ENCODE assay signal across 19 cellular contexts in genomic region chr6:34536251-34536958, GRCh38. TPM values are rescaled to one million over a fixed set of nuclear protein-coding genes. Genes with fewer than 3 reads are reported as not detected.
DNase-seq lines count a peak whose midpoint lies in the region; TF ChIP-seq lines count a peak whose summit lies in the region.
"Had no signal": no experiment of that assay in that cellular context is flagged by ENCODE, and none has a peak within 500 bp of the region (broad histone marks: within the 10 kb centered on the region; RNA-seq: fewer than 3 reads in every experiment).

No MANE protein-coding gene starts in this region.

- POLR2A ChIA-PET in PC-9 (lab: Charles Lee; ENCODE audit: unreplicated experiment), result no interaction called here

- CTCF ChIA-PET in PC-9 (lab: Charles Lee), result interaction anchor here (1.5 kb wide), 1 partner anchor 24 kb away, joined by 3 read pairs; no protein-coding TSS in a partner anchor

- peak overlapping the region in 1 of 3 experiments; percentile 16 for H3K4me3 Mint-ChIP-seq in nephron
- H3K4me3 Mint-ChIP-seq: H9; stimulated activated naive CD8-positive, alpha-beta T cell treated with anti-CD3 and anti-CD28 coated beads, Interleukin-15, Interleukin-2, amounts not matched to agents 100 ng/mL and 50 ng/mL, for 24 hours had no signal

- H3K27me3 Mint-ChIP-seq in nephron (ENCODE audit: low read depth), result peaks cover 4% of the 10 kb centered on the region
- H3K27me3 Mint-ChIP-seq: stimulated activated naive CD8-positive, alpha-beta T cell treated with anti-CD3 and anti-CD28 coated beads, Interleukin-15, Interleukin-2, amounts not matched to agents 100 ng/mL and 50 ng/mL, for 24 hours had no signal

- no peaks in the 10 kb centered on the region for H3K36me3 Mint-ChIP-seq in nephron (ENCODE audit: low read depth)

- peak; percentile 67 for DNase-seq in DMS 273 treated with DMSO at 0.1 percent for 48 hours (lab: John Stamatoyannopoulos, UW)
- DNase-seq in NCI-H1417 treated with DMSO at 0.1 percent for 48 hours (lab: John Stamatoyannopoulos, UW), result peak; percentile 12
- peak; percentile 61 to 69 for DNase-seq in PC-9
- DNase-seq in NCI-H748 (lab: John Stamatoyannopoulos, UW; ENCODE audit: unreplicated experiment), result no peak
- DNase-seq in foreskin melanocyte, result no peak
- DNase-seq in NCI-H187 treated with DMSO at 0.1 percent for 48 hours (lab: John Stamatoyannopoulos, UW), result no peak
- DNase-seq: activated effector memory CD4-positive, alpha-beta T cell treated with anti-CD3 and anti-CD28 coated beads, Interleukin-2, amount 50 U/mL, for 16 hours; dermis blood vessel endothelial cell; H9; heart right ventricle; NCI-H1436 treated with DMSO at 0.1 percent for 48 hours had no signal

- no peak overlapping the region for H3K4me3 ChIP-seq in PC-9
- H3K4me3 ChIP-seq: esophagus muscularis mucosa, GM12878, heart right ventricle, K562, skin epidermis, vagina had no signal

- H3K79me2 ChIP-seq in PC-9 (ENCODE audit: low read depth), result no peaks in the 10 kb centered on the region

- H3K4me1 ChIP-seq in PC-9 (replicated peaks; ENCODE audit: insufficient read depth), result peaks cover 18% of the 10 kb centered on the region
- H3K4me1 ChIP-seq: esophagus muscularis mucosa, heart right ventricle, vagina had no signal

- H3K27me3 ChIP-seq in PC-9 (ENCODE audit: insufficient read depth, low read depth), result no peaks in the 10 kb centered on the region
- H3K27me3 ChIP-seq: esophagus muscularis mucosa, heart right ventricle, vagina had no signal

- H3K27ac Mint-ChIP-seq in nephron, result peak overlapping the region in 2 of 3 experiments; percentile 9 to 39
- H3K27ac Mint-ChIP-seq: stimulated activated naive CD8-positive, alpha-beta T cell treated with anti-CD3 and anti-CD28 coated beads, Interleukin-15, Interleukin-2, amounts not matched to agents 100 ng/mL and 50 ng/mL, for 24 hours had no signal

- H3K9me3 ChIP-seq in PC-9 (ENCODE audit: insufficient read depth, low read depth), result no peaks in the 10 kb centered on the region
- H3K9me3 ChIP-seq: esophagus muscularis mucosa, heart right ventricle, vagina had no signal

- H2AFZ ChIP-seq in PC-9, result no peak overlapping the region

- H3K9me2 ChIP-seq in PC-9 (ENCODE audit: insufficient read depth), result no peaks in the 10 kb centered on the region

- TF ChIP-seq CTCF in PC-9 (conservative IDR thresholded peaks at IDR 0.05) (no peak), nephron (IDR thresholded peaks at IDR 0.05; ENCODE audit: unreplicated experiment in 3 of 3) (no peak)

- H3K36me3 ChIP-seq in PC-9 (ENCODE audit: low read depth), result no peaks in the 10 kb centered on the region
- H3K36me3 ChIP-seq: esophagus muscularis mucosa, heart right ventricle, vagina had no signal

- H3K4me2 ChIP-seq in PC-9, result peak overlapping the region; percentile 41

- H3K27ac ChIP-seq in PC-9, result no peak overlapping the region
- H3K27ac ChIP-seq: esophagus muscularis mucosa, heart right ventricle, skin epidermis, vagina had no signal

- intact Hi-C loops in PC-9 (cut with micrococcal nuclease; ENCODE audit: unreplicated experiment), result no loop called here

- peaks cover 16% of the 10 kb centered on the region for H3K4me1 Mint-ChIP-seq in nephron

- H3F3A ChIP-seq in PC-9 (ENCODE audit: insufficient read depth, low read depth), result peaks cover 15% of the 10 kb centered on the region; the same call in 1 of the 2 replicates

- BruUV-seq in PC-9 (replicated peaks; lab: Mats Ljungman, UMichigan), result no TSS peak

- no peaks in the 10 kb centered on the region for H4K20me1 ChIP-seq in PC-9 (ENCODE audit: insufficient read depth)

- H3K9me3 Mint-ChIP-seq in nephron, result no peaks in the 10 kb centered on the region
- H3K9me3 Mint-ChIP-seq: H9; stimulated activated naive CD8-positive, alpha-beta T cell treated with anti-CD3 and anti-CD28 coated beads, Interleukin-15, Interleukin-2, amounts not matched to agents 100 ng/mL and 50 ng/mL, for 24 hours had no signal

RNA-seq across cellular contexts. Expression of gene SPDEF, which starts 19.7 kb away (rescaled TPM):
- 0.85 and 1.4 TPM in 2 replicates for total RNA-seq in PC-9 (2021)
- total RNA-seq: esophagus muscularis mucosa, GM12878, osteocyte, vagina had no signal

Comparison
In these comparisons a context has a peak if more than half of its experiments do, and no peak if none do; other contexts are left out.
1. DNase-seq: peak in DMS 273 treated with DMSO at 0.1 percent for 48 hours (single experiment), NCI-H1417 treated with DMSO at 0.1 percent for 48 hours (single experiment) and PC-9 (2 of 2); none in NCI-H748 (single experiment), foreskin melanocyte (single experiment) and NCI-H187 treated with DMSO at 0.1 percent for 48 hours (single experiment).